In the genomic region with DNA sequence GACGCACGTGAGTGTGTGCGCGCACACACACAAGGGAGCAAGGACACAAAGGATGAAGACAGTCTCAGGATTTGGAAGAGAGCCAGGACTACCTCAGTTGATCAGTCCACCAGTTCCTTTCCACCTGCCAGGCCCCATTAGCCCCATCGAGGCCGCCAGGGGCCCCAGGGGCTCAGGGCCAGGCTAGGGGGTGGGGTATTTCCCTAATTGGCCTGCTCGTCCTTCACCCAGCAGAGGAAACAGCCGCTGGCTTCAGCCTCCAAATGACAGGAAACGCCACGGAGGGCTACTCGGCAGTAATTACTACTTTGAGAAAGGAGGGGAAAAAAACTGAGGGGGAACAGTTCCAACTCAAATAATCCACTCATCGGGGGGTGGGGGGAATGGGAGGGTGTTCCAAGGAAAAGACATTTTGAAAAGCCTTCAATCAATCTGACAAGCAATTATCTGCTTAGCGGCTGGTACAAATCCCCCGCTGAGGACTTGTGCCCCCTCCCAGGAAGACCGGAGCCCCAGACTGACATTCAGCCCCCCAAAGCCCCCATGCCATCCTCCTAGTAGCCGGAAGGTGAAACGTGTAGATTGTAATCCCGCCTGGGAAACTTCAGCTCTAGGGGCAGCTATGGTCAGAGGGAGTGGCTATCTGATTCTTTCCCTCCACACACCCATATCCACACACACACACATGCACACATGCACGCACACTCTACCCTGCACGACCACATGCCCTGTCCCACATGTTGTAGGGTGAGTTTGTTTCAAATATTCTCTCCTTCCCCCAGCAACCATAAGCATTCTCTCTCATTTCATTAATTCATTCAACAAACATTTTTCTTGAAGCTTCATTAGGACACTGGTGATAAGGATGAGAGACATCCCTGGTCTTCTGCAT, we compare ENCODE assay signal across 27 cellular contexts. TPM values are rescaled to one million over a fixed set of nuclear protein-coding genes. Genes with fewer than 3 reads are reported as not detected.
A peak's percentile ranks its signal among the peaks of the same experiment; 100 is the strongest.
DNase-seq lines count a peak whose midpoint lies in the region; ATAC-seq and TF ChIP-seq lines count a peak whose summit lies in the region.
"Had no signal": no experiment of that assay in that cellular context is flagged by ENCODE, and none has a peak within 500 bp of the region (broad histone marks: within the 10 kb centered on the region; RNA-seq: fewer than 3 reads in every experiment).

No MANE protein-coding gene starts in this region.

- peak overlapping the region in 7 of 8 donors; percentile 8 to 77 (median 75) for H3K27ac ChIP-seq in spleen
- H3K27ac ChIP-seq: epithelial cell of prostate, heart right ventricle, KMS-11, PC-9, right lobe of liver, stomach had no signal

- no peak for TF ChIP-seq CTCF in spleen (IDR thresholded peaks at IDR 0.05 in 8 of 11, conservative IDR thresholded peaks at IDR 0.05 in 3 of 11)

- peaks cover 0 to 7% (median 0%) of the 10 kb centered on the region in 7 donors for H3K27me3 ChIP-seq in spleen (replicated peaks in 1 of 7)
- H3K27me3 ChIP-seq: right lobe of liver had no signal

- intact Hi-C loops in spleen (cut with DNase I; ENCODE audit: low total_unique reads): loop anchor here (5.0 kb wide), 1 partner anchor 41 kb away; a partner anchor contains a TSS

- no peaks in the 10 kb centered on the region for H3K9me3 ChIP-seq in spleen
- H3K9me3 ChIP-seq: heart right ventricle, right lobe of liver, stomach had no signal

- no peaks in the 10 kb centered on the region for H3K36me3 ChIP-seq in spleen
- H3K36me3 ChIP-seq: heart right ventricle, right lobe of liver, stomach had no signal

- peaks cover 14 to 83% (median 72%) of the 10 kb centered on the region in 6 donors for H3K4me1 ChIP-seq in spleen

- TF ChIP-seq POLR2A in spleen (IDR thresholded peaks at IDR 0.05) (no peak), GM18505 (IDR thresholded peaks at IDR 0.05; ENCODE audit: borderline replicate concordance, extremely low read depth, insufficient read depth, insufficient read length) (no peak)

- H3K4me3 ChIP-seq in spleen: peak overlapping the region in 1 of 8 donors; percentile 19
- H3K4me3 ChIP-seq: heart right ventricle, PC-9, right lobe of liver, stomach had no signal

- DNase-seq in NCI-H446 (lab: John Stamatoyannopoulos, UW) (peak; percentile 26 to 63), NCI-H446 treated with DMSO at 0.1 percent for 48 hours (lab: John Stamatoyannopoulos, UW) (no peak), NCI-H2227 (lab: John Stamatoyannopoulos, UW; ENCODE audit: unreplicated experiment) (peak; percentile 86), dermis blood vessel endothelial cell (peak; percentile 64), spleen (no peak), NCI-H1048 (lab: John Stamatoyannopoulos, UW) (no peak), germinal center (ENCODE audit: low spot score) (no peak)
- DNase-seq: 8988T; activated CD4-positive, alpha-beta T cell treated with anti-CD3 and anti-CD28 coated beads for 1 hour; activated CD8-positive, alpha-beta T cell treated with anti-CD3 and anti-CD28 coated beads, Interleukin-2, amount 10 ng/mL, durations not matched to agents 7 days and 5 days; activated naive CD4-positive, alpha-beta T cell treated with Interleukin-2 at 50 U/mL for 16 hours; activated T-cell treated with anti-CD3 and anti-CD28 coated beads, Interleukin-2, amount 50 U/mL, for 1 hour; amygdala; heart right ventricle; MV-4-11; natural killer cell; NCI-H2107; PC-9; right lobe of liver; SHP77; stomach; trophoblast cell had no signal

- WGBS in spleen, 5 donors: 22 to 27% (median 24%) methylated on average over 20 of the region's 20 CpGs

- ATAC-seq in GM18505 (IDR thresholded peaks at IDR 0.05; ENCODE audit: unreplicated experiment): no peak
- ATAC-seq: activated CD8-positive, alpha-beta T cell treated with anti-CD3 and anti-CD28 coated beads, Interleukin-2, amount 10 ng/mL, durations not matched to agents 7 days and 5 days; HCT116; heart right ventricle; left lobe of liver; natural killer cell had no signal

RNA-seq across cellular contexts. Expression of a gene that starts 42.5 kb away (rescaled TPM):
- total RNA-seq in dermis blood vessel endothelial cell (3.4 and 5.9 TPM in 2 replicates), spleen (100 to 1,000 TPM; 140 to 295 (median 194) TPM)
- 10 to 100 TPM; 18.7 to 53.2 (median 27.3) TPM for polyA plus RNA-seq in spleen
- total RNA-seq: PC-9 had no signal

Comparison
In these comparisons a context has a peak if more than half of its experiments do, and no peak if none do; other contexts are left out.
1. DNase-seq: peak in NCI-H446 (2 of 2), NCI-H2227 (single experiment) and dermis blood vessel endothelial cell (single experiment); none in NCI-H446 treated with DMSO at 0.1 percent for 48 hours (single experiment), spleen (single experiment), NCI-H1048 (single experiment) and germinal center (single experiment).
2. RNA of a gene that starts 42.5 kb away (total RNA-seq): 140 to 295 TPM in spleen; 3.4 to 5.9 TPM in dermis blood vessel endothelial cell; every median in the first group is over 10 times any median in the second.